In genomic region chrX:110504947-110505346, GRCh38 we compare ENCODE assay signal across 36 cellular contexts.
"Had no signal": no experiment of that assay in that cellular context is flagged by ENCODE, and none has a peak within 500 bp of the region (broad histone marks: within the 10 kb centered on the region; RNA-seq: fewer than 3 reads in every experiment).

No MANE protein-coding gene starts in this region.

- H3K27me3 ChIP-seq: MG63 had no signal

- H3K4me3 ChIP-seq: MG63 had no signal

- DNase-seq: Karpas-422, Kasumi-1, MG63, MM.1S, MV-4-11, NCI-H1048, NCI-H1092, NCI-H1092 treated with DMSO at 0.1 percent for 48 hours, NCI-H1105, NCI-H1105 treated with DMSO at 0.1 percent for 48 hours, NCI-H1417, NCI-H1417 treated with DMSO at 0.1 percent for 48 hours, NCI-H1436, NCI-H1436 treated with DMSO at 0.1 percent for 48 hours, NCI-H146, NCI-H1694, NCI-H1694 treated with DMSO at 0.1 percent for 48 hours, NCI-H187, NCI-H187 treated with DMSO at 0.1 percent for 48 hours, NCI-H1930, NCI-H2029, NCI-H2029 treated with DMSO at 0.1 percent for 48 hours, NCI-H2081, NCI-H2081 treated with DMSO at 0.1 percent for 48 hours, NCI-H2107, NCI-H2171, NCI-H2171 treated with DMSO at 0.1 percent for 48 hours, NCI-H2227 treated with DMSO at 0.1 percent for 48 hours, NCI-H226, NCI-H345, NCI-H446, NCI-H446 treated with DMSO at 0.1 percent for 48 hours, NCI-H510A, NCI-H510A treated with DMSO at 0.1 percent for 48 hours, NCI-H524, NCI-H524 treated with DMSO at 0.1 percent for 48 hours had no signal

- H3K9me3 ChIP-seq: MG63 had no signal

- H3K36me3 ChIP-seq: MG63 had no signal
